In genomic region chr1:24724345-24725208, GRCh38 we compare ENCODE assay signal across 8 cellular contexts. TPM values are rescaled to one million over a fixed set of nuclear protein-coding genes. Genes with fewer than 3 reads are reported as not detected.
DNase-seq lines count a peak whose midpoint lies in the region; ATAC-seq and TF ChIP-seq lines count a peak whose summit lies in the region.

No MANE protein-coding gene starts in this region.

- H3K27ac ChIP-seq in VCaP: peak overlapping the region; percentile 26; the same call in 1 of the 2 replicates
- H3K27ac ChIP-seq in stomach: peak overlapping the region; percentile 66 to 85 (median 80)
- peak overlapping the region in 2 of 4 donors; percentile 14 to 43 for H3K27ac ChIP-seq in sigmoid colon

- intact Hi-C loops in stomach (cut with DNase I; ENCODE audit: low total_unique reads): no loop called here
- intact Hi-C loops in sigmoid colon (cut with DNase I): no loop called here

- no peak for TF ChIP-seq EP300 in stomach (IDR thresholded peaks at IDR 0.05)
- no peak for TF ChIP-seq EP300 in sigmoid colon (IDR thresholded peaks at IDR 0.05)

- H3K36me3 ChIP-seq in stomach (no peaks in the 10 kb centered on the region), sigmoid colon (no peaks in the 10 kb centered on the region)

- DNase-seq in HS-27A (ENCODE audit: low read depth): peak; percentile 96
- DNase-seq in iPS DF 19.7 (ENCODE audit: low read depth, low spot score): peak; percentile 82
- peak; percentile 67 for DNase-seq in stomach
- no peak for DNase-seq in sigmoid colon
- no peak for DNase-seq in NK-92 (lab: John Stamatoyannopoulos, UW; ENCODE audit: unreplicated experiment)
- no peak for DNase-seq in midbrain (lab: John Stamatoyannopoulos, UW)

- H3K4me1 ChIP-seq in stomach (peaks cover 7 to 51% (median 23%) of the 10 kb centered on the region in 4 donors), sigmoid colon (peaks cover 0 to 13% (median 5%) of the 10 kb centered on the region in 4 donors)

- TF ChIP-seq POLR2A in stomach (IDR thresholded peaks at IDR 0.05) (no peak), sigmoid colon (IDR thresholded peaks at IDR 0.05) (no peak)

- no peak for ATAC-seq in GM18511 (IDR thresholded peaks at IDR 0.05; ENCODE audit: unreplicated experiment)

- H3K4me3 ChIP-seq in stomach: peak overlapping the region in 1 of 4 donors; percentile 29
- H3K4me3 ChIP-seq in sigmoid colon: no peak overlapping the region

- 29 to 51% (median 32%) methylated on average over 10 to 13 of the region's 13 CpGs for WGBS in stomach, 5 donors
- 70 to 80% methylated on average over 13 of the region's 13 CpGs for WGBS in sigmoid colon, 2 donors

- H3K27me3 ChIP-seq in stomach (no peaks in the 10 kb centered on the region), sigmoid colon (no peaks in the 10 kb centered on the region)

- H3K9me3 ChIP-seq in stomach (no peaks in the 10 kb centered on the region), sigmoid colon (no peaks in the 10 kb centered on the region)

- TF ChIP-seq CTCF in VCaP (conservative IDR thresholded peaks at IDR 0.05) (no peak), stomach (IDR thresholded peaks at IDR 0.05) (no peak), sigmoid colon (IDR thresholded peaks at IDR 0.05) (no peak)

RNA-seq across cellular contexts. Expression of gene CLIC4, which starts 20.7 kb away (rescaled TPM):
- total RNA-seq in stomach: 100 to 1,000 TPM in 4 of 5 donors, 10 to 100 TPM in 1; 60.0 to 372 (median 258) TPM
- polyA plus RNA-seq in stomach: 10 to 100 TPM; 53.5 to 62.4 (median 56.2) TPM
- total RNA-seq in sigmoid colon: 100 to 1,000 TPM; 334 to 443 (median 385) TPM
- 10 to 100 TPM; 37.8 to 39.9 (median 37.9) TPM for polyA plus RNA-seq in sigmoid colon

Comparison
In these comparisons a context has a peak if more than half of its experiments do, and no peak if none do; other contexts are left out.
1. DNase-seq: peak in HS-27A (single experiment), iPS DF 19.7 (single experiment) and stomach (single experiment); none in sigmoid colon (single experiment), NK-92 (single experiment) and midbrain (single experiment).